In the genomic region with DNA sequence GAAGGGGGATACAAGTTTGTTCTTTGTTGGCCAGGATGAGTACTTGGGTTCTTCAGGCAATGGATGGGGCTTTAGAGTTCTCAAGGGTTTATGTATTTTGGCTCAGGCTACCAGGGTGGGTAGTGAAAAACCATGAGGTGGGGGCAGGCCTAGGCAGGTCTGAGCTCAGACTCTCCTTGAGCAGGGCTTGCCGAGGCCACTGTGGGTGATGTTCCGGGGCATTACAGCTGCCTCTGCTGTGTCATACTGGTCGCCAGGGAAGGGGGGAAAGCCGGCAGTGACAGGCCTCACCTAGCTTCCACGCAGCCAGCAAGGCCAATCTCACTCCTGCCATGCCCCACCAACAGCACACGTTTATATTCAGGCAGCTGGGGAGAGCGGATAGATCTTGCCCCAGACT, we compare ENCODE assay signal across 26 cellular contexts.
"Had no signal": no experiment of that assay in that cellular context is flagged by ENCODE, and none has a peak within 500 bp of the region (broad histone marks: within the 10 kb centered on the region; RNA-seq: fewer than 3 reads in every experiment).

No MANE protein-coding gene starts in this region.

- H3K27me3 Mint-ChIP-seq: activated B cell treated with CpG ODN at 0.5 μM for 24 hours; activated CD4-positive, alpha-beta T cell treated with anti-CD3 and anti-CD28 coated beads, Interleukin-2, amount 10 ng/mL, durations not matched to agents 24 days and 14 days; activated naive CD8-positive, alpha-beta T cell treated with anti-CD3 and anti-CD28 coated beads, Interleukin-2, amount 50 U/mL, for 24 hours; central memory CD8-positive, alpha-beta T cell; T-helper 17 cell had no signal

- H3K36me3 ChIP-seq: ascending aorta had no signal

- H3K4me1 ChIP-seq: ascending aorta, body of pancreas had no signal

- DNase-seq: activated B cell treated with CpG ODN at 0.5 μM for 24 hours; activated CD4-positive, alpha-beta T cell treated with anti-CD3 and anti-CD28 coated beads for 1 hour; activated CD4-positive, alpha-beta T cell treated with anti-CD3 and anti-CD28 coated beads, Interleukin-2, amount 10 ng/mL, durations not matched to agents 24 days and 14 days; activated CD4-positive, alpha-beta T cell treated with anti-CD3 and anti-CD28 coated beads, Interleukin-2, amount 50 U/mL, for 48 hours; activated effector memory CD4-positive, alpha-beta T cell treated with anti-CD3 and anti-CD28 coated beads, Interleukin-2, amount 50 U/mL, for 16 hours; activated naive CD4-positive, alpha-beta T cell treated with Interleukin-2 at 50 U/mL for 16 hours; activated naive CD8-positive, alpha-beta T cell treated with anti-CD3 and anti-CD28 coated beads, Interleukin-2, amount 50 U/mL, for 24 hours; activated T-cell treated with anti-CD3 and anti-CD28 coated beads, Interleukin-2, amount 50 U/mL, for 4 hours; amniotic stem cell; MM.1S; NCI-H146; NCI-H187 treated with DMSO at 0.1 percent for 48 hours; NCI-H345; NCI-H510A; NCI-H526 treated with DMSO at 0.1 percent for 48 hours; NK-92 treated with Interleukin-12 subunit alpha and Interleukin-12 subunit beta, amount 100 ng/mL, for 24 hours; OCI-M1; RPMI8226; SIG-M5; T-helper 17 cell; T-helper 9 cell had no signal

- H3K9me3 Mint-ChIP-seq: central memory CD8-positive, alpha-beta T cell had no signal

- H3K4me3 ChIP-seq: ascending aorta, body of pancreas had no signal

- ATAC-seq: activated naive CD4-positive, alpha-beta T cell treated with anti-CD3 and anti-CD28 coated beads, Interleukin-2, amount 50 U/mL, for 72 hours; activated naive CD8-positive, alpha-beta T cell treated with anti-CD3 and anti-CD28 coated beads, Interleukin-2, amount 50 U/mL, for 24 hours; activated T-cell treated with anti-CD3 and anti-CD28 coated beads, Interleukin-2, amount 50 U/mL, for 4 hours; body of pancreas; Panc1; T-helper 17 cell had no signal

- H3K9me3 ChIP-seq: ascending aorta, body of pancreas had no signal

- H3K4me1 Mint-ChIP-seq: activated B cell treated with CpG ODN at 0.5 μM for 24 hours; activated CD4-positive, alpha-beta T cell treated with anti-CD3 and anti-CD28 coated beads, Interleukin-2, amount 10 ng/mL, durations not matched to agents 24 days and 14 days; activated naive CD8-positive, alpha-beta T cell treated with anti-CD3 and anti-CD28 coated beads, Interleukin-2, amount 50 U/mL, for 24 hours; central memory CD8-positive, alpha-beta T cell; T-helper 17 cell had no signal

- H3K27ac ChIP-seq: ascending aorta, body of pancreas had no signal

- H3K4me3 Mint-ChIP-seq: activated B cell treated with CpG ODN at 0.5 μM for 24 hours; activated CD4-positive, alpha-beta T cell treated with anti-CD3 and anti-CD28 coated beads, Interleukin-2, amount 10 ng/mL, durations not matched to agents 24 days and 14 days; activated naive CD8-positive, alpha-beta T cell treated with anti-CD3 and anti-CD28 coated beads, Interleukin-2, amount 50 U/mL, for 24 hours; activated T-cell treated with anti-CD3 and anti-CD28 coated beads, Interleukin-2, amount 50 U/mL, for 4 hours; central memory CD8-positive, alpha-beta T cell; T-helper 17 cell had no signal

- H3K27me3 ChIP-seq: ascending aorta, body of pancreas had no signal

- H3K27ac Mint-ChIP-seq: activated B cell treated with CpG ODN at 0.5 μM for 24 hours; activated CD4-positive, alpha-beta T cell treated with anti-CD3 and anti-CD28 coated beads, Interleukin-2, amount 10 ng/mL, durations not matched to agents 24 days and 14 days; activated naive CD4-positive, alpha-beta T cell treated with anti-CD3 and anti-CD28 coated beads, Interleukin-2, amount 50 U/mL, for 72 hours; activated naive CD8-positive, alpha-beta T cell treated with anti-CD3 and anti-CD28 coated beads, Interleukin-2, amount 50 U/mL, for 24 hours; T-helper 17 cell had no signal
